23 cellular contexts compared by ENCODE assay signal in the genomic region with DNA sequence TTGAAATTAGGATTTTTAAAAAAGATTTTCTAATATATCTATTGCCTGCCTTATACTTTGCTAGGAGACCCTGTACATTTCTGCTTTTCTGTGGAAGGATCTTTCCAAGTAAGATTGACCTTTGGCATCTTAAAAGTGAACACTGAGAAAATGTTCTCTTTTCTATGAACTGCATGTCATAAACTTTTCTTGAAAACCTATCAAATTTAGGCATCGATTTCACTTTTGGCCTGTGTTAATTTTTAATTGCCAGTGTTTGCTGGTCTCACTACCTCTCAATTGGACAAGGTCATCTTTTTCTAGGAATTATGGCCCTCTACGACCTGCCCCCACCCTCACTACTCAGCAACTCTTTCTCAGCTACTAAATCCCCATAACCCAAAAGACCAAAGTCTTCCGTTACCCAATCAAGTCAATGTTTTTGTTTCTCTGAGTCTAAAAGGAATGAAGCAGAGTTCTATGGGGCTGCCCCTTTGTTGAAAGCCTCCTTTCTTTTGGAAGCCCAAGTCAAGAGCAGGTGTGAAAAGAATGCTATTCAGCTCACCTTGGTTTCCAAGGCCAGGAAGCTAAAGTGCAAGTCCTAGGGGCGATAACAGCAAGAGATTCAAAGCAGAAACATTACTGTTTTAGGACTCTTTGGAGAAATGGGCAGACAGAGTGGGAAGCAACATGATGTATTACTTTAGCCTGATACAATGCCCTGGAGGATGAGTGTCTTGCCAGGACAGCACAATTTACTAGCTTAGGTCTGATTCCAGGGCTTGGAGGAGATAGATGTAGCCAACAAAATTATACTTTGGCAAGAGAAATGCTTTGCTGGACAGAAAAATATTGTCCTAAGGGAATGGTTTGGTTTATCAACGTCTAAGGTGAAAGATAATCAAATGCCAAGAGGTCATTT. TPM values are rescaled to one million over a fixed set of nuclear protein-coding genes. Genes with fewer than 3 reads are reported as not detected.
DNase-seq lines count a peak whose midpoint lies in the region; ATAC-seq and TF ChIP-seq lines count a peak whose summit lies in the region.
"Had no signal": no experiment of that assay in that cellular context is flagged by ENCODE, and none has a peak within 500 bp of the region (broad histone marks: within the 10 kb centered on the region; RNA-seq: fewer than 3 reads in every experiment).

No MANE protein-coding gene starts in this region.

- WGBS in right cardiac atrium = 52% methylated on average over 5 of the region's 5 CpGs

- H3K4me3 ChIP-seq in right atrium auricular region = no peak overlapping the region
- no peak overlapping the region for H3K4me3 ChIP-seq in right cardiac atrium (ENCODE audit: low read length)
- H3K4me3 ChIP-seq: SJSA1 had no signal

- H3K27me3 ChIP-seq in right atrium auricular region = no peaks in the 10 kb centered on the region
- H3K27me3 ChIP-seq in right cardiac atrium (ENCODE audit: control insufficient read depth, insufficient read depth) = no peaks in the 10 kb centered on the region
- H3K27me3 ChIP-seq: BE2C, SJSA1 had no signal

- H3K27ac ChIP-seq in right atrium auricular region = peak overlapping the region in 1 of 2 donors; percentile 87
- H3K27ac ChIP-seq in right cardiac atrium (ENCODE audit: low read length) = no peak overlapping the region
- H3K27ac ChIP-seq: SJSA1 had no signal

- H3K9me3 ChIP-seq in right atrium auricular region = no peaks in the 10 kb centered on the region
- H3K9me3 ChIP-seq in right cardiac atrium (ENCODE audit: control insufficient read depth, low read length) = no peaks in the 10 kb centered on the region
- H3K9me3 ChIP-seq: BE2C, SJSA1 had no signal

- no peaks in the 10 kb centered on the region for H3K36me3 ChIP-seq in right atrium auricular region
- H3K36me3 ChIP-seq: BE2C, SJSA1 had no signal

- H3K4me1 ChIP-seq in right atrium auricular region (peaks cover 0 to 21% of the 10 kb centered on the region in 2 donors), right cardiac atrium (ENCODE audit: control insufficient read depth, insufficient read depth, low read length) (peaks cover 7% of the 10 kb centered on the region)
- H3K4me1 ChIP-seq: BE2C had no signal

- TF ChIP-seq CTCF in right atrium auricular region (IDR thresholded peaks at IDR 0.05) = no peak

- intact Hi-C loops in Right ventricle myocardium superior (cut with DNase I) = no loop called here
- intact Hi-C loops in right cardiac atrium (cut with DNase I) = no loop called here
- intact Hi-C loops in sciatic nerve (cut with DNase I) = no loop called here

- ATAC-seq in Right ventricle myocardium superior (ENCODE audit: poor library complexity) = peak; percentile 56
- peak; percentile 27 to 67 for ATAC-seq in right cardiac atrium
- peak; percentile 68 for ATAC-seq in sciatic nerve
- ATAC-seq: PC-3 had no signal

- no peak for DNase-seq in Right ventricle myocardium superior
- no peak for DNase-seq in right atrium auricular region (ENCODE audit: low spot score)
- peak in 1 of 3 donors; percentile 62 for DNase-seq in right cardiac atrium
- DNase-seq in sciatic nerve (ENCODE audit: low spot score) = no peak
- no peak for DNase-seq in SIG-M5 treated with dmso at 0.1 percent for 504 hours (lab: John Stamatoyannopoulos, UW; ENCODE audit: unreplicated experiment)
- DNase-seq in AG08395 (ENCODE audit: low spot score) = no peak
- no peak for DNase-seq in HK-2 (ENCODE audit: unreplicated experiment)
- no peak for DNase-seq in SHP77 (lab: John Stamatoyannopoulos, UW)
- DNase-seq: 8988T; BE2C; CD4-positive, CD25-positive, alpha-beta regulatory T cell; COR-L47; DMS 273 treated with DMSO at 0.1 percent for 48 hours; DND-41; H9; NCI-H1105; NCI-H2081; NCI-H510A; NCI-H748 treated with DMSO at 0.1 percent for 48 hours; PC-3; RPMI8226 had no signal

RNA-seq across cellular contexts. Expression of a gene that starts 55.0 kb away (rescaled TPM):
- 8.3 TPM for total RNA-seq in Right ventricle myocardium superior
- total RNA-seq in right atrium auricular region = 10 to 100 TPM; 11.4 to 26.1 TPM
- 10 to 100 TPM in 1 of 4 donors, 1 to 10 TPM in 3; 4.7 to 71.9 (median 7.7) TPM for total RNA-seq in right cardiac atrium
- polyA plus RNA-seq in right cardiac atrium = 6.5 TPM
- total RNA-seq in sciatic nerve = 52.1 TPM
- total RNA-seq: CD4-positive, CD25-positive, alpha-beta regulatory T cell; G401; H9; PC-3 had no signal
- polyA plus RNA-seq: CD4-positive, CD25-positive, alpha-beta regulatory T cell had no signal
